Comparison of ENCODE assay signal across 16 cellular contexts in the genomic region with DNA sequence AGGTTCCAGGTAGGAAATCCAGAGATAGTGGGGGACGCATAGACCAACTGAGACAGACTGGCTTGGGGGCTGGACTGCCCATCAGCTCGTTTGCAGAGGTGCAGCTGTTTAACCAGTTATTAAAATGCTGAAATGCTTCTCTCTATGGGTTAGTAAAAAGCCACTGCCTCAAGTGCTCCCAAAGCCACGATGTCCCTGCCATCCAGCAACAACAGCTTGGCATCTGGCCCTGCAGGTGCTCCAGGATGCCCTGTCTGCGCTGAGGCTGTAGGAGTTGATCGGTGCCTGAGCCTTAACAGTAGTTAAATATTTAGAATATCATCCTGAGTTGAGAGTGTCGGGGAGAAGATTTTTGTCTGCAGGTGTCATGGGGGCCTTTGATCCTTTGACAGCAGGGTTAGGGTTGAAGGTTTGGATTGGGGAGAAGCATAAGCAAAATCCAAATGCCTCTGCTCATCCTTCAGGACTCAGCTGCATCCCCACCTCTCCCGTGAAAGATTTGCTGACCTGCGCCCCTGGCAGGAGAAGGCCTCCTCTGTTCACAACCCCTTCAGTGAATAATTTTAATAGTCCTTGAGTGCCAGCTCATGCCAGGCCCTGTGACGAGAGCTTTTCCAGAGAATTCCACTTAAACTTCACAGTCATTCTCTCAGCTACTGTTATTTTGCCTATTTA.
DNase-seq lines count a peak whose midpoint lies in the region; ATAC-seq and TF ChIP-seq lines count a peak whose summit lies in the region.
"Had no signal": no experiment of that assay in that cellular context is flagged by ENCODE, and none has a peak within 500 bp of the region (broad histone marks: within the 10 kb centered on the region; RNA-seq: fewer than 3 reads in every experiment).

No MANE protein-coding gene starts in this region.

- CTCF ChIA-PET in activated CD8-positive, alpha-beta memory T cell treated with anti-CD3 and anti-CD28 coated beads, Interleukin-2, amount 10 ng/mL, durations not matched to agents 7 days and 5 days (lab: Charles Lee): interaction anchor here (1.5 kb wide), 1 partner anchor 10 kb away, joined by 4 read pairs; no protein-coding TSS in a partner anchor
- CTCF ChIA-PET in WTC11 (lab: Charles Lee): no interaction called here

- no peak overlapping the region for H3K4me3 Mint-ChIP-seq in activated CD8-positive, alpha-beta memory T cell treated with anti-CD3 and anti-CD28 coated beads, Interleukin-2, amount 10 ng/mL, durations not matched to agents 7 days and 5 days
- H3K4me3 Mint-ChIP-seq in WTC11: no peak overlapping the region

- TF ChIP-seq CTCF in WTC11 (IDR thresholded peaks at IDR 0.05): no peak

- DNase-seq in activated CD8-positive, alpha-beta memory T cell treated with anti-CD3 and anti-CD28 coated beads, Interleukin-2, amount 10 ng/mL, durations not matched to agents 7 days and 5 days: peak; percentile 23
- DNase-seq in activated CD8-positive, alpha-beta memory T cell treated with anti-CD3 and anti-CD28 coated beads, Interleukin-2, amount 50 U/mL, for 48 hours: no peak
- DNase-seq in NCI-H1105 (lab: John Stamatoyannopoulos, UW) (peak; percentile 73), WTC11 (ENCODE audit: low spot score) (no peak), NCI-H187 treated with DMSO at 0.1 percent for 48 hours (lab: John Stamatoyannopoulos, UW) (no peak), COLO829 (ENCODE audit: low spot score) (no peak)
- DNase-seq: DND-41, HCEC 1CT, Kasumi-1, NCI-H146, NCI-H2171, Peyer's patch, Right ventricle myocardium superior had no signal

- POLR2A ChIA-PET in WTC11 (lab: Charles Lee): no interaction called here

- no peaks in the 10 kb centered on the region for H3K36me3 Mint-ChIP-seq in activated CD8-positive, alpha-beta memory T cell treated with anti-CD3 and anti-CD28 coated beads, Interleukin-2, amount 10 ng/mL, durations not matched to agents 7 days and 5 days
- H3K36me3 Mint-ChIP-seq in WTC11: no peaks in the 10 kb centered on the region
- H3K36me3 Mint-ChIP-seq: IgD-negative memory B cell had no signal

- H3K9me3 Mint-ChIP-seq in activated CD8-positive, alpha-beta memory T cell treated with anti-CD3 and anti-CD28 coated beads, Interleukin-2, amount 10 ng/mL, durations not matched to agents 7 days and 5 days (ENCODE audit: low read depth): no peaks in the 10 kb centered on the region
- H3K9me3 Mint-ChIP-seq in WTC11: peaks cover 3% of the 10 kb centered on the region; the same call in 1 of the 2 replicates
- H3K9me3 Mint-ChIP-seq: IgD-negative memory B cell had no signal

- no peaks in the 10 kb centered on the region for H3K4me1 Mint-ChIP-seq in activated CD8-positive, alpha-beta memory T cell treated with anti-CD3 and anti-CD28 coated beads, Interleukin-2, amount 10 ng/mL, durations not matched to agents 7 days and 5 days
- H3K4me1 Mint-ChIP-seq in WTC11: peaks cover 14% of the 10 kb centered on the region

- H3K27me3 Mint-ChIP-seq in activated CD8-positive, alpha-beta memory T cell treated with anti-CD3 and anti-CD28 coated beads, Interleukin-2, amount 10 ng/mL, durations not matched to agents 7 days and 5 days: no peaks in the 10 kb centered on the region
- no peaks in the 10 kb centered on the region for H3K27me3 Mint-ChIP-seq in WTC11 (ENCODE audit: low read depth)

- no peak for ATAC-seq in activated CD8-positive, alpha-beta memory T cell treated with anti-CD3 and anti-CD28 coated beads, Interleukin-2, amount 10 ng/mL, durations not matched to agents 7 days and 5 days
- ATAC-seq in WTC11: no peak
- no peak for ATAC-seq in GM18520 (IDR thresholded peaks at IDR 0.05; ENCODE audit: unreplicated experiment)
- ATAC-seq: SK-N-SH treated with all-trans-retinoic acid at 6 μM for 48 hours had no signal

- no peak overlapping the region for H3K27ac Mint-ChIP-seq in activated CD8-positive, alpha-beta memory T cell treated with anti-CD3 and anti-CD28 coated beads, Interleukin-2, amount 10 ng/mL, durations not matched to agents 7 days and 5 days
- H3K27ac Mint-ChIP-seq in WTC11: 0 out of 2 replicates have a peak overlapping the region, but pooled peaks have one; percentile 5
- H3K27ac Mint-ChIP-seq: IgD-negative memory B cell had no signal

TF ChIP-seq in WTC11, 78 proteins besides CTCF, POLR2A, EP300 and RAD21:
- no peak for TF ChIP-seq CREB1 (CRISPR knock-in tag; IDR thresholded peaks at IDR 0.05)
- TF ChIP-seq OVOL2 (CRISPR knock-in tag; IDR thresholded peaks at IDR 0.05; ENCODE audit: borderline replicate concordance): no peak
- TF ChIP-seq, protein P1, sequence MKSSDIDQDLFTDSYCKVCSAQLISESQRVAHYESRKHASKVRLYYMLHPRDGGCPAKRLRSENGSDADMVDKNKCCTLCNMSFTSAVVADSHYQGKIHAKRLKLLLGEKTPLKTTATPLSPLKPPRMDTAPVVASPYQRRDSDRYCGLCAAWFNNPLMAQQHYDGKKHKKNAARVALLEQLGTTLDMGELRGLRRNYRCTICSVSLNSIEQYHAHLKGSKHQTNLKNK (CRISPR knock-in tag; IDR thresholded peaks at IDR 0.05): no peak
- TF ChIP-seq, protein P2, sequence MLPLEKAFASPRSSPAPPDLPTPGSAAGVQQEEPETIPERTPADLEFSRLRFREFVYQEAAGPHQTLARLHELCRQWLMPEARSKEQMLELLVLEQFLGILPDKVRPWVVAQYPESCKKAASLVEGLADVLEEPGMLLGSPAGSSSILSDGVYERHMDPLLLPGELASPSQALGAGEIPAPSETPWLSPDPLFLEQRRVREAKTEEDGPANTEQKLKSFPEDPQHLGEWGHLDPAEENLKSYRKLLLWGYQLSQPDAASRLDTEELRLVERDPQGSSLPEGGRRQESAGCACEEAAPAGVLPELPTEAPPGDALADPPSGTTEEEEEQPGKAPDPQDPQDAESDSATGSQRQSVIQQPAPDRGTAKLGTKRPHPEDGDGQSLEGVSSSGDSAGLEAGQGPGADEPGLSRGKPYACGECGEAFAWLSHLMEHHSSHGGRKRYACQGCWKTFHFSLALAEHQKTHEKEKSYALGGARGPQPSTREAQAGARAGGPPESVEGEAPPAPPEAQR (CRISPR knock-in tag; IDR thresholded peaks at IDR 0.05): no peak
TF ChIP-seq in WTC11: peak in this region for 0.

Comparison
In these comparisons a context has a peak if more than half of its experiments do, and no peak if none do; other contexts are left out.
1. DNase-seq: peak in activated CD8-positive, alpha-beta memory T cell treated with anti-CD3 and anti-CD28 coated beads, Interleukin-2, amount 10 ng/mL, durations not matched to agents 7 days and 5 days (single experiment) and NCI-H1105 (single experiment); none in activated CD8-positive, alpha-beta memory T cell treated with anti-CD3 and anti-CD28 coated beads, Interleukin-2, amount 50 U/mL, for 48 hours (single experiment), WTC11 (single experiment), NCI-H187 treated with DMSO at 0.1 percent for 48 hours (single experiment) and COLO829 (single experiment).